In genomic region chr3:180743813-180744212, GRCh38 we compare ENCODE assay signal across 23 cellular contexts.
DNase-seq lines count a peak whose midpoint lies in the region; ATAC-seq and TF ChIP-seq lines count a peak whose summit lies in the region.
"Had no signal": no experiment of that assay in that cellular context is flagged by ENCODE, and none has a peak within 500 bp of the region (broad histone marks: within the 10 kb centered on the region; RNA-seq: fewer than 3 reads in every experiment).

No MANE protein-coding gene starts in this region.

- intact Hi-C loops in MCF 10A (cut with micrococcal nuclease): no loop called here

- ATAC-seq in gastroesophageal sphincter: no peak
- ATAC-seq: heart left ventricle, mucosa of descending colon had no signal

- H3K4me3 ChIP-seq in cardiac muscle cell (no peak overlapping the region), right atrium auricular region (no peak overlapping the region), gastroesophageal sphincter (no peak overlapping the region)
- H3K4me3 ChIP-seq: heart left ventricle, lung, mucosa of descending colon, stomach, thyroid gland had no signal

- no peak for DNase-seq in cardiac muscle cell (ENCODE audit: low read depth in 1 of 2, low spot score in 1 of 2)
- DNase-seq in right atrium auricular region (ENCODE audit: low spot score): no peak
- DNase-seq in astrocyte of the hippocampus (ENCODE audit: low read depth, low spot score): peak; percentile 6
- no peak for DNase-seq in nephron progenitor cell
- no peak for DNase-seq in MCF 10A (ENCODE audit: unreplicated experiment)
- no peak for DNase-seq in NCI-H1694 (lab: John Stamatoyannopoulos, UW)
- DNase-seq: ACHN; activated gamma-delta T cell; activated T-cell treated with anti-CD3 and anti-CD28 coated beads for 4 hours; brain microvascular endothelial cell; effector memory CD4-positive, alpha-beta T cell; erythroblast; heart left ventricle; mucosa of descending colon; NCI-H446; stimulated activated CD4-positive, alpha-beta T cell treated with anti-CD3 and anti-CD28 coated beads, Interleukin-15, amount 100 ng/mL, for 24 hours; stomach had no signal

- H3K36me3 Mint-ChIP-seq in nephron progenitor cell (ENCODE audit: low read depth) (no peaks in the 10 kb centered on the region), MCF 10A (ENCODE audit: insufficient read depth, unreplicated experiment) (no peaks in the 10 kb centered on the region)

- no peaks in the 10 kb centered on the region for H3K36me3 ChIP-seq in cardiac muscle cell
- H3K36me3 ChIP-seq in right atrium auricular region: no peaks in the 10 kb centered on the region
- no peaks in the 10 kb centered on the region for H3K36me3 ChIP-seq in gastroesophageal sphincter
- H3K36me3 ChIP-seq: brain microvascular endothelial cell, heart left ventricle, stomach, thyroid gland had no signal

- H3K27me3 Mint-ChIP-seq in nephron progenitor cell (ENCODE audit: low read depth, poor library complexity) (peaks cover 25% of the 10 kb centered on the region), MCF 10A (ENCODE audit: insufficient read depth, unreplicated experiment) (no peaks in the 10 kb centered on the region)

- no TSS peak for BruUV-seq in MCF 10A (replicated peaks; lab: Mats Ljungman, UMichigan)

- peak overlapping the region; percentile 30 for H3K27ac ChIP-seq in cardiac muscle cell
- no peak overlapping the region for H3K27ac ChIP-seq in right atrium auricular region
- H3K27ac ChIP-seq in gastroesophageal sphincter: no peak overlapping the region
- H3K27ac ChIP-seq: brain microvascular endothelial cell, heart left ventricle, stomach, thyroid gland had no signal

- H3K27me3 ChIP-seq in cardiac muscle cell (no peaks in the 10 kb centered on the region), right atrium auricular region (no peaks in the 10 kb centered on the region), gastroesophageal sphincter (no peaks in the 10 kb centered on the region)
- H3K27me3 ChIP-seq: brain microvascular endothelial cell, heart left ventricle, stomach, thyroid gland had no signal

- no peak for TF ChIP-seq POLR2A in gastroesophageal sphincter (IDR thresholded peaks at IDR 0.05)

- no peak for TF ChIP-seq EP300 in gastroesophageal sphincter (IDR thresholded peaks at IDR 0.05)

- H3K9me3 ChIP-seq in cardiac muscle cell (ENCODE audit: low read depth): no peaks in the 10 kb centered on the region
- H3K9me3 ChIP-seq in right atrium auricular region: no peaks in the 10 kb centered on the region
- H3K9me3 ChIP-seq in gastroesophageal sphincter: no peaks in the 10 kb centered on the region
- H3K9me3 ChIP-seq: heart left ventricle, mucosa of descending colon, SK-N-SH, stomach, thyroid gland had no signal

- H3K4me1 ChIP-seq in cardiac muscle cell (ENCODE audit: low read depth) (peaks cover 9% of the 10 kb centered on the region), right atrium auricular region (no peaks in the 10 kb centered on the region), gastroesophageal sphincter (no peaks in the 10 kb centered on the region)
- H3K4me1 ChIP-seq: stomach, thyroid gland had no signal

- WGBS in gastroesophageal sphincter (ENCODE audit: low coverage in 1 of 2), 2 donors: 46 to 57% methylated on average over 10 of the region's 10 CpGs

- POLR2A ChIA-PET in MCF 10A (lab: Yijun Ruan, JAX): no interaction called here

- no peak overlapping the region for H3K27ac Mint-ChIP-seq in nephron progenitor cell
- H3K27ac Mint-ChIP-seq in MCF 10A (ENCODE audit: low read depth, unreplicated experiment): no peak overlapping the region
- H3K27ac Mint-ChIP-seq: nephron; T-helper 1 cell treated with Interleukin-12 subunit alpha and Interleukin-12 subunit beta and Interleukin-4 antibody, amounts not matched to agents 30 μg/mL and 1 μg/mL, for 36 hours had no signal

- H3K4me3 Mint-ChIP-seq in nephron progenitor cell: peak overlapping the region; percentile 15
- no peak overlapping the region for H3K4me3 Mint-ChIP-seq in MCF 10A (ENCODE audit: unreplicated experiment)
- H3K4me3 Mint-ChIP-seq: nephron; T-helper 1 cell treated with Interleukin-12 subunit alpha and Interleukin-12 subunit beta and Interleukin-4 antibody, amounts not matched to agents 30 μg/mL and 1 μg/mL, for 36 hours had no signal

- TF ChIP-seq CTCF in cardiac muscle cell (IDR thresholded peaks at IDR 0.05; ENCODE audit: low read depth, low read length) (no peak), right atrium auricular region (IDR thresholded peaks at IDR 0.05) (no peak), nephron progenitor cell (IDR thresholded peaks at IDR 0.05) (no peak), gastroesophageal sphincter (IDR thresholded peaks at IDR 0.05) (no peak), MCF 10A (IDR thresholded peaks at IDR 0.05; ENCODE audit: unreplicated experiment) (no peak)

- CTCF ChIA-PET in MCF 10A (lab: Yijun Ruan, JAX): no interaction called here

- no peaks in the 10 kb centered on the region for H3K9me3 Mint-ChIP-seq in nephron progenitor cell
- H3K9me3 Mint-ChIP-seq in MCF 10A (ENCODE audit: unreplicated experiment): no peaks in the 10 kb centered on the region
- H3K9me3 Mint-ChIP-seq: nephron; T-helper 1 cell treated with Interleukin-12 subunit alpha and Interleukin-12 subunit beta and Interleukin-4 antibody, amounts not matched to agents 30 μg/mL and 1 μg/mL, for 36 hours had no signal

- H3K4me1 Mint-ChIP-seq in nephron progenitor cell (peaks cover 13% of the 10 kb centered on the region), MCF 10A (ENCODE audit: insufficient read depth, unreplicated experiment) (peaks cover 8% of the 10 kb centered on the region)
- H3K4me1 Mint-ChIP-seq: nephron had no signal
